Comparison of ENCODE assay signal across 20 cellular contexts in the genomic region with DNA sequence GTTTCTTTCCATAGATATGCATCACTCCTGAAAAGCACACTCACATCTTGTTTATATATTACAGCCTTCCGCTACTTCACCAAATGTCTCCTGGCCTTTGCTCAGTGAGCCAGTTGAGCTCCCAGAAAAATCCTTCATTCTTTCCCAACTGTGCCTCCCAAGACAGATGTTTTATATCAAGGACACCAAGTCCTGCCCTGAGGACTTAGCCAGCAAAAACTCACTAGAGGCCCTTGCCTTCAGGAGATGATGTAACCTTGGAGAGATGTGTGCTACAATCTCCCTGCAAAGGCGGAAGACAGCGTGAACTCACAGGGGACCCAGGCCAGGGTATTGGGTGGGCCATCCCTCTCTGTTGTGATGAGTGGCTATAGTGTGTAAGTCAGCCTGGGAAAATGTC.
DNase-seq lines count a peak whose midpoint lies in the region; ATAC-seq and TF ChIP-seq lines count a peak whose summit lies in the region.
"Had no signal": no experiment of that assay in that cellular context is flagged by ENCODE, and none has a peak within 500 bp of the region (broad histone marks: within the 10 kb centered on the region; RNA-seq: fewer than 3 reads in every experiment).

No MANE protein-coding gene starts in this region.

- H3K4me3 ChIP-seq in mammary epithelial cell (replicated peaks in 1 of 3; ENCODE audit: insufficient read depth in 1 of 3, low read depth in 2 of 3, low read length in 3 of 3) (no peak overlapping the region), breast epithelium (no peak overlapping the region), fibroblast of lung (replicated peaks in 1 of 4; ENCODE audit: control extremely low read depth in 1 of 4, insufficient read depth in 1 of 4, low read depth in 3 of 4, low read length in 4 of 4) (no peak overlapping the region), lung (no peak overlapping the region), uterus (no peak overlapping the region), prostate gland (no peak overlapping the region)
- H3K4me3 ChIP-seq: skin epidermis had no signal

- WGBS in mammary epithelial cell (ENCODE audit: low coverage, missing lambda C conversion rate), result 100% methylated on average over 3 of the region's 3 CpGs
- WGBS in lung, 2 donors, result 79 to 95% methylated on average over 3 of the region's 3 CpGs
- WGBS in prostate gland, result 75% methylated on average over 3 of the region's 3 CpGs

- TF ChIP-seq CTCF in mammary epithelial cell (conservative IDR thresholded peaks at IDR 0.05 in 1 of 2, IDR thresholded peaks at IDR 0.05 in 1 of 2; ENCODE audit: extremely low read depth in 1 of 2, insufficient read depth in 1 of 2, low read depth in 1 of 2, low read length in 2 of 2) (no peak), breast epithelium (IDR thresholded peaks at IDR 0.05) (no peak), fibroblast of lung (conservative IDR thresholded peaks at IDR 0.05 in 1 of 2, IDR thresholded peaks at IDR 0.05 in 1 of 2; ENCODE audit: low read depth in 1 of 2, low read length in 2 of 2) (no peak), lung (IDR thresholded peaks at IDR 0.05; ENCODE audit: control extremely low read depth, extremely low read depth) (no peak), uterus (IDR thresholded peaks at IDR 0.05) (no peak), prostate gland (IDR thresholded peaks at IDR 0.05) (no peak)

- peak overlapping the region; percentile 15 for H2AFZ ChIP-seq in mammary epithelial cell (ENCODE audit: low read depth, low read length)
- H2AFZ ChIP-seq in fibroblast of lung (ENCODE audit: low read length), result peak overlapping the region; percentile 43

- H3K9ac ChIP-seq in mammary epithelial cell (ENCODE audit: insufficient read depth, low read length) (no peak overlapping the region), fibroblast of lung (ENCODE audit: insufficient read depth, low read length) (no peak overlapping the region)

- no peaks in the 10 kb centered on the region for H3K36me3 ChIP-seq in mammary epithelial cell (ENCODE audit: insufficient read depth, low read length)
- no peaks in the 10 kb centered on the region for H3K36me3 ChIP-seq in breast epithelium
- H3K36me3 ChIP-seq in fibroblast of lung (ENCODE audit: control insufficient read depth, insufficient read depth, low read length), result no peaks in the 10 kb centered on the region
- no peaks in the 10 kb centered on the region for H3K36me3 ChIP-seq in lung (ENCODE audit: control insufficient read depth in 2 of 2, insufficient read depth in 2 of 2, low read length in 2 of 2)
- no peaks in the 10 kb centered on the region for H3K36me3 ChIP-seq in uterus
- H3K36me3 ChIP-seq in prostate gland, result no peaks in the 10 kb centered on the region

- BruUV-seq in mammary epithelial cell (replicated peaks; lab: Mats Ljungman, UMichigan), result no TSS peak

- no peak for TF ChIP-seq POLR2A in breast epithelium (IDR thresholded peaks at IDR 0.05)
- TF ChIP-seq POLR2A in uterus (IDR thresholded peaks at IDR 0.05), result no peak
- TF ChIP-seq POLR2A in prostate gland (IDR thresholded peaks at IDR 0.05), result no peak

- no peak for DNase-seq in mammary epithelial cell
- DNase-seq in breast epithelium (ENCODE audit: low spot score in 2 of 2), result no peak
- peak; percentile 66 to 99 for DNase-seq in fibroblast of lung (ENCODE audit: low read depth in 2 of 2)
- DNase-seq in lung (ENCODE audit: low spot score), result peak; percentile 33
- peak; percentile 30 to 33 for DNase-seq in uterus
- no peak for DNase-seq in D341Med (ENCODE audit: low spot score)
- no peak for DNase-seq in prostate gland (ENCODE audit: low spot score)
- no peak for DNase-seq in HK-2 (ENCODE audit: unreplicated experiment)
- DNase-seq: activated naive CD8-positive, alpha-beta T cell treated with anti-CD3 and anti-CD28 coated beads for 36 hours; Caco-2; foreskin melanocyte; islet precursor cell; MV-4-11; natural killer cell; OCI-M1; substantia nigra; SW 1271 had no signal

- H3K27ac ChIP-seq in mammary epithelial cell (ENCODE audit: insufficient read depth, low read depth, low read length) (no peak overlapping the region), breast epithelium (no peak overlapping the region), fibroblast of lung (ENCODE audit: insufficient read depth, low read length) (peak overlapping the region; percentile 78), lung (ENCODE audit: low read depth in 1 of 2, low read length in 1 of 2) (peak overlapping the region; percentile 2 to 76), uterus (peak overlapping the region; percentile 23 to 24), prostate gland (no peak overlapping the region)
- H3K27ac ChIP-seq: 22Rv1, skin epidermis had no signal

- H3K27me3 ChIP-seq in mammary epithelial cell (ENCODE audit: insufficient read depth, low read length) (no peaks in the 10 kb centered on the region), breast epithelium (no peaks in the 10 kb centered on the region), fibroblast of lung (ENCODE audit: control insufficient read depth, insufficient read depth, low read length) (no peaks in the 10 kb centered on the region), lung (ENCODE audit: control insufficient read depth, insufficient read depth) (no peaks in the 10 kb centered on the region), uterus (no peaks in the 10 kb centered on the region), prostate gland (replicated peaks; ENCODE audit: insufficient read depth) (no peaks in the 10 kb centered on the region)

- CTCF ChIA-PET in mammary epithelial cell (lab: Charles Lee; ENCODE audit: low non-redundant PET), result no interaction called here

- H4K20me1 ChIP-seq in mammary epithelial cell (ENCODE audit: insufficient read depth, low read length), result no peaks in the 10 kb centered on the region
- no peaks in the 10 kb centered on the region for H4K20me1 ChIP-seq in fibroblast of lung (ENCODE audit: control insufficient read depth, extremely low read depth, insufficient read depth, low read length)

- H3K4me1 ChIP-seq in mammary epithelial cell (ENCODE audit: insufficient read depth, low read length) (peaks cover 16% of the 10 kb centered on the region), breast epithelium (no peaks in the 10 kb centered on the region), fibroblast of lung (ENCODE audit: control insufficient read depth, extremely low read depth, insufficient read depth, low read length) (peaks cover 12% of the 10 kb centered on the region), lung (ENCODE audit: control insufficient read depth in 2 of 2, insufficient read depth in 2 of 2, low read length in 2 of 2) (peaks cover 5 to 7% of the 10 kb centered on the region in 2 donors), uterus (no peaks in the 10 kb centered on the region), prostate gland (replicated peaks) (no peaks in the 10 kb centered on the region)
- H3K4me1 ChIP-seq: Caco-2 had no signal

- H3K4me2 ChIP-seq in mammary epithelial cell (ENCODE audit: insufficient read depth, low read depth, low read length), result no peak overlapping the region
- peak overlapping the region; percentile 23 for H3K4me2 ChIP-seq in fibroblast of lung (ENCODE audit: extremely low read depth, insufficient read depth, low read length)

- dilution Hi-C loops in mammary epithelial cell (cut with HindIII; ENCODE audit: low sequenced_read_pairs), result no loop called here

- H3K9me3 ChIP-seq in mammary epithelial cell (replicated peaks; ENCODE audit: insufficient read depth, low read length) (no peaks in the 10 kb centered on the region), breast epithelium (no peaks in the 10 kb centered on the region), fibroblast of lung (ENCODE audit: control insufficient read depth, insufficient read depth, low read depth, low read length) (no peaks in the 10 kb centered on the region), lung (ENCODE audit: control insufficient read depth in 2 of 2, insufficient read depth in 1 of 2, low read length in 1 of 2) (no peaks in the 10 kb centered on the region), uterus (no peaks in the 10 kb centered on the region), prostate gland (no peaks in the 10 kb centered on the region)
- H3K9me3 ChIP-seq: Caco-2 had no signal

- in situ Hi-C loops in mammary epithelial cell (cut with MboI; ENCODE audit: low sequenced_read_pairs in 2 of 2), result no loop called here

- ATAC-seq in lung (ENCODE audit: insufficient read depth, low FRiP score), result peak; percentile 38
- ATAC-seq: activated CD4-positive, CD25-positive, alpha-beta regulatory T cell treated with anti-CD3 and anti-CD28 coated beads, Interleukin-2, amount 50 U/mL, for 24 hours had no signal

- H3K79me2 ChIP-seq in mammary epithelial cell (ENCODE audit: insufficient read depth, low read length), result no peaks in the 10 kb centered on the region
- no peaks in the 10 kb centered on the region for H3K79me2 ChIP-seq in fibroblast of lung (ENCODE audit: control insufficient read depth, insufficient read depth, low read length)

- intact Hi-C loops in mammary epithelial cell (cut with micrococcal nuclease), result no loop called here
- intact Hi-C loops in breast epithelium (cut with DNase I; ENCODE audit: low total_unique reads), result no loop called here
- intact Hi-C loops in uterus (cut with DNase I; ENCODE audit: low total_unique reads), result no loop called here
- intact Hi-C loops in prostate gland (cut with DNase I), result no loop called here

Comparison
In these comparisons a context has a peak if more than half of its experiments do, and no peak if none do; other contexts are left out.
1. DNase-seq: peak in fibroblast of lung (2 of 2), lung (single experiment) and uterus (2 of 2); none in mammary epithelial cell (single experiment), breast epithelium (0 of 2), D341Med (single experiment), prostate gland (single experiment) and HK-2 (single experiment).
2. H3K27ac ChIP-seq: peak in fibroblast of lung (single experiment), lung (2 of 2) and uterus (2 of 2); none in mammary epithelial cell (single experiment), breast epithelium (0 of 2) and prostate gland (0 of 2).